In the genomic region with DNA sequence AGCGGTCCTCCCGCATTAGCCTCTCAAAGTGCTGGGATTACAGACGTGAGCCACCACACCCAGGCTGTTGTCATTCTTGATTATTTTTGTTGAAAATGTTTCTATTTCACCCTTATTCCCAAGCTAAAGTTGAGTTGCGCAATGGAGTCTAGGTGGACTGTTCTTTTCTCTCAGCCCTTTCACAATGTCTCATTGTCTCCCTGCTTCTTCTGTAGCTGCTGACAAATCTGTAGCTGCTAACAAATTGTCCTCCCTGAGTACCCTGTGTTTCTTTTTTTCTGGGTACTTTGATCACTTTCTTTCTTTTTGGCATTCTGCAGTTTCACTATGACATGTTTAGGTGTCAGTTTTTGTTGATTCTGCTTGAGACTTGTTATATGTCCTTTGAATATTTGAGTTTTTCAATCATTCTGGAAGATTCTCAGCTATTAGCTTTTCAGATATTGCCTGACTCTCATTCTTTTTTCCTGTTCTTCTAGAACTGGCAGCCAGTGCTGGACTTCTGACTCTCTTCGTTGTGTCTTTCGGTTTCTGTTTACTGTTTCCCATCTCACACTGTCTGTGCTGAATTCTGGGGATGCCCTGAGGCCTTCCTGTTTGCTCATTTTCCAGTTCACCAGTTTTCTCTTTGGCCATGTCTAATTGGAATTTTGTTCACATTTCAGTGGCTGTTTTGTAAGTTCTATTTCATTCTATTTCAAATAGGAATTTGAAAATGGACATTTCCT, we compare ENCODE assay signal across 16 cellular contexts. TPM values are rescaled to one million over a fixed set of nuclear protein-coding genes. Genes with fewer than 3 reads are reported as not detected.
DNase-seq lines count a peak whose midpoint lies in the region; ATAC-seq and TF ChIP-seq lines count a peak whose summit lies in the region.
"Had no signal": no experiment of that assay in that cellular context is flagged by ENCODE, and none has a peak within 500 bp of the region (broad histone marks: within the 10 kb centered on the region; RNA-seq: fewer than 3 reads in every experiment).

No MANE protein-coding gene starts in this region.

- TF ChIP-seq EP300 in gastroesophageal sphincter (IDR thresholded peaks at IDR 0.05), result no peak

- H3K27ac Mint-ChIP-seq in activated T-cell treated with anti-CD3 and anti-CD28 coated beads, Interleukin-2, amount 50 U/mL, for 24 hours, result peak overlapping the region; percentile 1
- H3K27ac Mint-ChIP-seq: mesothelial cell of epicardium had no signal

- H4K20me1 ChIP-seq in osteoblast (ENCODE audit: insufficient read depth, low read length), result peaks cover 6% of the 10 kb centered on the region

- H3K4me3 Mint-ChIP-seq in activated T-cell treated with anti-CD3 and anti-CD28 coated beads, Interleukin-2, amount 50 U/mL, for 24 hours, result no peak overlapping the region
- H3K4me3 Mint-ChIP-seq: mesothelial cell of epicardium had no signal

- H3K9me3 ChIP-seq in osteoblast (ENCODE audit: low read depth, low read length) (peaks cover 3% of the 10 kb centered on the region), gastroesophageal sphincter (no peaks in the 10 kb centered on the region)
- H3K9me3 ChIP-seq: testis had no signal

- H3K27ac ChIP-seq in osteoblast (ENCODE audit: low read depth, low read length) (no peak overlapping the region), gastroesophageal sphincter (no peak overlapping the region)

- peaks cover 20% of the 10 kb centered on the region for H3K27me3 Mint-ChIP-seq in activated T-cell treated with anti-CD3 and anti-CD28 coated beads, Interleukin-2, amount 50 U/mL, for 24 hours

- no peak overlapping the region for H3K4me3 ChIP-seq in osteoblast (ENCODE audit: insufficient read depth, low read length)
- H3K4me3 ChIP-seq in gastroesophageal sphincter, result no peak overlapping the region
- H3K4me3 ChIP-seq: testis had no signal

- ATAC-seq in HG02970 (IDR thresholded peaks at IDR 0.05; ENCODE audit: low FRiP score, unreplicated experiment) (no peak), gastroesophageal sphincter (no peak)

- H3K27me3 ChIP-seq in osteoblast (ENCODE audit: insufficient read depth, low read length) (no peaks in the 10 kb centered on the region), gastroesophageal sphincter (no peaks in the 10 kb centered on the region)
- H3K27me3 ChIP-seq: testis had no signal

- peaks cover 12% of the 10 kb centered on the region for H3K4me1 ChIP-seq in osteoblast (ENCODE audit: insufficient read depth, low read length)
- peaks cover 0 to 32% (median 12%) of the 10 kb centered on the region in 3 donors for H3K4me1 ChIP-seq in gastroesophageal sphincter
- H3K4me1 ChIP-seq: testis had no signal

- H3K4me2 ChIP-seq in osteoblast (ENCODE audit: insufficient read depth, low read length), result no peak overlapping the region

- peaks cover 14% of the 10 kb centered on the region for H3K79me2 ChIP-seq in osteoblast (ENCODE audit: insufficient read depth, low read length)

- H3K36me3 ChIP-seq in osteoblast (ENCODE audit: insufficient read depth, low read length) (no peaks in the 10 kb centered on the region), gastroesophageal sphincter (peaks cover 0 to 36% of the 10 kb centered on the region in 2 donors)

- no peak for DNase-seq in activated T-cell treated with anti-CD3 and anti-CD28 coated beads, Interleukin-2, amount 50 U/mL, for 24 hours
- DNase-seq in activated T-cell treated with anti-CD3 and anti-CD28 coated beads, Interleukin-2, amount 50 U/mL, for 48 hours, result no peak
- DNase-seq in MV-4-11 (lab: John Stamatoyannopoulos, UW) (peak; percentile 0), amniotic epithelial cell (ENCODE audit: low read depth) (peak; percentile 67), osteoblast (ENCODE audit: insufficient read length, low spot score, missing footprints) (peak; percentile 73), nucleus accumbens (lab: John Stamatoyannopoulos, UW) (no peak)
- DNase-seq: activated CD8-positive, alpha-beta memory T cell treated with anti-CD3 and anti-CD28 coated beads, Interleukin-2, amount 50 U/mL, for 48 hours; effector CD4-positive, alpha-beta T cell; Karpas-422; NCI-H2081 treated with DMSO at 0.1 percent for 48 hours; NCI-H82; Right ventricle myocardium superior; testis had no signal

- TF ChIP-seq CTCF in osteoblast (IDR thresholded peaks at IDR 0.05; ENCODE audit: extremely low read depth, low read depth, low read length), result no peak
- TF ChIP-seq CTCF in gastroesophageal sphincter (IDR thresholded peaks at IDR 0.05), result no peak

- WGBS in gastroesophageal sphincter (ENCODE audit: low coverage in 1 of 2), 2 donors, result 100% methylated on average over 1 of the region's 6 CpGs; no CpG with 5 or more reads in 1 of the 2 donors

- H2AFZ ChIP-seq in osteoblast (ENCODE audit: low read length), result no peak overlapping the region

- H3K9me3 Mint-ChIP-seq in activated T-cell treated with anti-CD3 and anti-CD28 coated beads, Interleukin-2, amount 50 U/mL, for 24 hours, result peaks cover 4% of the 10 kb centered on the region

- no peak for TF ChIP-seq POLR2A in gastroesophageal sphincter (IDR thresholded peaks at IDR 0.05)

- peaks cover 1% of the 10 kb centered on the region for H3K36me3 Mint-ChIP-seq in activated T-cell treated with anti-CD3 and anti-CD28 coated beads, Interleukin-2, amount 50 U/mL, for 24 hours (ENCODE audit: low read depth)

- H3K4me1 Mint-ChIP-seq in activated T-cell treated with anti-CD3 and anti-CD28 coated beads, Interleukin-2, amount 50 U/mL, for 24 hours (ENCODE audit: low read depth), result peaks cover 42% of the 10 kb centered on the region

RNA-seq across cellular contexts. Expression of gene ABCD1, which starts 6.6 kb away (rescaled TPM):
- total RNA-seq in osteoblast, result 14.1 and 16.3 TPM in 2 replicates
- 10 to 100 TPM; 14.4 to 38.8 (median 22.0) TPM for total RNA-seq in gastroesophageal sphincter

RNA-seq across cellular contexts. Expression of gene BCAP31, which starts 7.1 kb away (rescaled TPM):
- total RNA-seq in osteoblast (114 and 118 TPM in 2 replicates), gastroesophageal sphincter (100 to 1,000 TPM in 2 of 4 donors, 10 to 100 TPM in 2; 76.1 to 125 (median 104) TPM)

RNA-seq across cellular contexts. Expression of gene PLXNB3, which starts 32.8 kb away (rescaled TPM):
- total RNA-seq in osteoblast (2.7 and 4.3 TPM in 2 replicates), gastroesophageal sphincter (10 to 100 TPM in 3 of 4 donors, 1 to 10 TPM in 1; 9.2 to 19.2 (median 16.8) TPM)

RNA-seq across cellular contexts. Expression of gene SLC6A8, which starts 43.6 kb away (rescaled TPM):
- total RNA-seq in osteoblast (15.3 and 19.5 TPM in 2 replicates), gastroesophageal sphincter (10 to 100 TPM; 25.3 to 86.6 (median 37.9) TPM)

RNA-seq across cellular contexts. Expression of gene SRPK3, which starts 49.6 kb away (rescaled TPM):
- total RNA-seq in osteoblast, result 0.36 TPM in 1 of 2 replicates, not detected in the other
- total RNA-seq in gastroesophageal sphincter, result 1 to 10 TPM in 3 of 4 donors, not detected in 1; 3.0 to 4.7 (median 4.4) TPM
- total RNA-seq: mesothelial cell of epicardium had no signal

Comparison
In these comparisons a context has a peak if more than half of its experiments do, and no peak if none do; other contexts are left out.
1. DNase-seq: peak in MV-4-11 (single experiment), amniotic epithelial cell (single experiment) and osteoblast (single experiment); none in activated T-cell treated with anti-CD3 and anti-CD28 coated beads, Interleukin-2, amount 50 U/mL, for 24 hours (single experiment), activated T-cell treated with anti-CD3 and anti-CD28 coated beads, Interleukin-2, amount 50 U/mL, for 48 hours (0 of 2) and nucleus accumbens (0 of 56).